1 cellular context compared by ENCODE assay signal in genomic region chr16:89315791-89316581, GRCh38.
TF ChIP-seq lines count a peak whose summit lies in the region.

No MANE protein-coding gene starts in this region.

TF ChIP-seq in K562, 482 proteins besides CTCF, POLR2A, EP300 and RAD21 (continued from another document and continues in another):
- TF ChIP-seq LARP7 (IDR thresholded peaks at IDR 0.05), result no peak
- peak; percentile 23; the same call in 1 of the 2 replicates for TF ChIP-seq CREM (IDR thresholded peaks at IDR 0.05; ENCODE audit: low read depth)
- TF ChIP-seq ZNF592 (IDR thresholded peaks at IDR 0.05), result 0 out of 2 replicates have a peak, but pooled peaks have one; percentile 42
- no peak for TF ChIP-seq PREB (CRISPR knock-in tag; IDR thresholded peaks at IDR 0.05)
- TF ChIP-seq DIDO1 (tag; IDR thresholded peaks at IDR 0.05; ENCODE audit: low read depth), result no peak
- TF ChIP-seq ZBTB26 (CRISPR knock-in tag; IDR thresholded peaks at IDR 0.05), result no peak
- TF ChIP-seq DACH1 (IDR thresholded peaks at IDR 0.05; ENCODE audit: partially characterized antibody), result peak; percentile 25
- no peak for TF ChIP-seq ELK1 (CRISPR knock-in tag; IDR thresholded peaks at IDR 0.05)
- TF ChIP-seq CBX8 (IDR thresholded peaks at IDR 0.05; ENCODE audit: borderline replicate concordance, extremely low read depth, low read depth, low read length, poor library complexity, severe bottlenecking), result no peak
- no peak for TF ChIP-seq ZNF586 (CRISPR knock-in tag; conservative IDR thresholded peaks at IDR 0.05)
- no peak for TF ChIP-seq NCOA6 (IDR thresholded peaks at IDR 0.05)
- no peak for TF ChIP-seq TAF15 (IDR thresholded peaks at IDR 0.05; ENCODE audit: low read depth, low read length)
- no peak for TF ChIP-seq HIVEP1 (CRISPR knock-in tag; IDR thresholded peaks at IDR 0.05)
- TF ChIP-seq POLR2G (IDR thresholded peaks at IDR 0.05; ENCODE audit: low read depth, low read length), result peak; percentile 27; the same call in 1 of the 2 replicates
- no peak for TF ChIP-seq CCNT2 (IDR thresholded peaks at IDR 0.05; ENCODE audit: borderline replicate concordance, extremely low read depth, insufficient read length, low read depth, low read length)
- TF ChIP-seq FOXK1 (CRISPR knock-in tag; IDR thresholded peaks at IDR 0.05; ENCODE audit: borderline replicate concordance), result no peak
- TF ChIP-seq CUX1 (CRISPR knock-in tag; IDR thresholded peaks at IDR 0.05), result no peak
- TF ChIP-seq RNF2 (IDR thresholded peaks at IDR 0.05), result no peak
- TF ChIP-seq REST (CRISPR knock-in tag; IDR thresholded peaks at IDR 0.05; ENCODE audit: low read depth), result no peak
- TF ChIP-seq CHD1 (IDR thresholded peaks at IDR 0.05; ENCODE audit: low read length), result no peak
- TF ChIP-seq SAFB (IDR thresholded peaks at IDR 0.05; ENCODE audit: borderline replicate concordance, low read depth, low read length), result no peak
- TF ChIP-seq ETS2 (tag; IDR thresholded peaks at IDR 0.05; ENCODE audit: borderline replicate concordance, poor library complexity, severe bottlenecking), result no peak
- TF ChIP-seq AFF4 (CRISPR knock-in tag; IDR thresholded peaks at IDR 0.05), result no peak
- no peak for TF ChIP-seq ZNF668 (CRISPR knock-in tag; IDR thresholded peaks at IDR 0.05)
- no peak for TF ChIP-seq ZNF165 (CRISPR knock-in tag; IDR thresholded peaks at IDR 0.05; ENCODE audit: borderline replicate concordance)
- peak; percentile 68; the same call in 1 of the 2 replicates for TF ChIP-seq ZNF175 (CRISPR knock-in tag; IDR thresholded peaks at IDR 0.05; ENCODE audit: low read depth)
- peak; percentile 60; the same call in 1 of the 2 replicates for TF ChIP-seq SMAD4 (CRISPR knock-in tag; conservative IDR thresholded peaks at IDR 0.05)
- no peak for TF ChIP-seq ZNF174 (CRISPR knock-in tag; IDR thresholded peaks at IDR 0.05)
- TF ChIP-seq SRSF9 (IDR thresholded peaks at IDR 0.05; ENCODE audit: borderline replicate concordance, low read depth, low read length), result no peak
- no peak for TF ChIP-seq ZNF696 (CRISPR knock-in tag; conservative IDR thresholded peaks at IDR 0.05)
- TF ChIP-seq ZNF518B (CRISPR knock-in tag; IDR thresholded peaks at IDR 0.05), result no peak
